Comparison of ENCODE assay signal across 1 cellular context in the genomic region with DNA sequence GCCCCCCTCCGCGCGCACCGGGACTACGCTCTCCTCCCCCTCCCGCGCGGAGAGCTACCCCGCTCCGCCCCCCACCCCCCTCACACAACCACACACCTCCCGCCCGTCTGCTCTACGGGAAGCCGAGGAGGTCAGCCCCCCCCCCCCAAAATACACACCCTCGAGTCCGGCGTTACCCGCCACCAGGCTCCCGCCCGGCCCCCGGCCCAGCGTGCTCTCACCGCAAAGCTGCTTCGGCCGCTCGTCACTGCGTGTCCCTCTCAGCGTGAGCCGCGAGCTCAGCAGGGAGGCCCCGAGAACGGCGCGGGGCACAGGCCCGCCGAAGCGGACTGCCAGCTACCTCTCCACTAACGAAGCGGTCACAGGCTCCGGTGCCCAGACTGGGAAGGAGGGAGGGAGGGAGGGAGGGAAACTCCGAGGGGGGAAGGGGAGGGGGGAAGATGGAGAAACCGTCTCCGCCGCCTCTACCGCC.
TF ChIP-seq lines count a peak whose summit lies in the region.

No MANE protein-coding gene starts in this region.

TF ChIP-seq in HepG2, 621 proteins besides CTCF, POLR2A, EP300 and RAD21 (continued from another document):
- no peak for TF ChIP-seq ZNF44 (CRISPR knock-in tag; IDR thresholded peaks at IDR 0.05)
- TF ChIP-seq, protein P1, sequence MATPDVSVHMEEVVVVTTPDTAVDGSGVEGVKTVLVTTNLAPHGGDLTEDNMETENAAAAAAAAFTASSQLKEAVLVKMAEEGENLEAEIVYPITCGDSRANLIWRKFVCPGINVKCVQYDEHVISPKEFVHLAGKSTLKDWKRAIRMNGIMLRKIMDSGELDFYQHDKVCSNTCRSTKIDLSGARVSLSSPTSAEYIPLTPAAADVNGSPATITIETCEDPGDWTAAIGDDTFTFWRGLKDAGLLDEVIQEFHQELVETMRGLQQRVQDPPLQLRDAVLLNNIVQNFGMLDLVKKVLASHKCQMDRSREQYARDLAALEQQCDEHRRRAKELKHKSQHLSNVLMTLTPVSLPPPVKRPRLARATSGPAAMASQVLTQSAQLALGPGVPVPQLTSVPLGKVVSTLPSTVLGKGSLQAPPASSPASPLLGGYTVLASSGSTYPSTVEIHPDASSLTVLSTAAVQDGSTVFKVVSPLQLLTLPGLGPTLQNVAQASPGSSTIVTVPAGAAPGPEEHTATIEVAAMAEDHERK (CRISPR knock-in tag; IDR thresholded peaks at IDR 0.05; ENCODE audit: low read depth): no peak
- no peak for TF ChIP-seq NR3C1 (CRISPR knock-in tag; IDR thresholded peaks at IDR 0.05)
- TF ChIP-seq ZNF780A (CRISPR knock-in tag; IDR thresholded peaks at IDR 0.05): no peak
- TF ChIP-seq, protein P2, sequence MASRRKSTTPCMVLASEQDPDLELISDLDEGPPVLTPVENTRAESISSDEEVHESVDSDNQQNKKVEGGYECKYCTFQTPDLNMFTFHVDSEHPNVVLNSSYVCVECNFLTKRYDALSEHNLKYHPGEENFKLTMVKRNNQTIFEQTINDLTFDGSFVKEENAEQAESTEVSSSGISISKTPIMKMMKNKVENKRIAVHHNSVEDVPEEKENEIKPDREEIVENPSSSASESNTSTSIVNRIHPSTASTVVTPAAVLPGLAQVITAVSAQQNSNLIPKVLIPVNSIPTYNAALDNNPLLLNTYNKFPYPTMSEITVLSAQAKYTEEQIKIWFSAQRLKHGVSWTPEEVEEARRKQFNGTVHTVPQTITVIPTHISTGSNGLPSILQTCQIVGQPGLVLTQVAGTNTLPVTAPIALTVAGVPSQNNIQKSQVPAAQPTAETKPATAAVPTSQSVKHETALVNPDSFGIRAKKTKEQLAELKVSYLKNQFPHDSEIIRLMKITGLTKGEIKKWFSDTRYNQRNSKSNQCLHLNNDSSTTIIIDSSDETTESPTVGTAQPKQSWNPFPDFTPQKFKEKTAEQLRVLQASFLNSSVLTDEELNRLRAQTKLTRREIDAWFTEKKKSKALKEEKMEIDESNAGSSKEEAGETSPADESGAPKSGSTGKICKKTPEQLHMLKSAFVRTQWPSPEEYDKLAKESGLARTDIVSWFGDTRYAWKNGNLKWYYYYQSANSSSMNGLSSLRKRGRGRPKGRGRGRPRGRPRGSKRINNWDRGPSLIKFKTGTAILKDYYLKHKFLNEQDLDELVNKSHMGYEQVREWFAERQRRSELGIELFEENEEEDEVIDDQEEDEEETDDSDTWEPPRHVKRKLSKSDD (CRISPR knock-in tag; IDR thresholded peaks at IDR 0.05; ENCODE audit: low read depth): no peak
- TF ChIP-seq ZKSCAN1 (IDR thresholded peaks at IDR 0.05; ENCODE audit: low read length): no peak
- TF ChIP-seq NFIC (IDR thresholded peaks at IDR 0.05; ENCODE audit: low read length): no peak
- TF ChIP-seq EZH2 (conservative IDR thresholded peaks at IDR 0.05; ENCODE audit: low read depth, low read length): no peak
- TF ChIP-seq ZNF432 (CRISPR knock-in tag; IDR thresholded peaks at IDR 0.05; ENCODE audit: borderline replicate concordance): no peak
- TF ChIP-seq DPF2 (CRISPR knock-in tag; IDR thresholded peaks at IDR 0.05; ENCODE audit: borderline replicate concordance, low read depth): no peak
- TF ChIP-seq AKAP8 (CRISPR knock-in tag; IDR thresholded peaks at IDR 0.05): no peak
- no peak for TF ChIP-seq ZNF264 (CRISPR knock-in tag; IDR thresholded peaks at IDR 0.05)
- TF ChIP-seq, protein P3, sequence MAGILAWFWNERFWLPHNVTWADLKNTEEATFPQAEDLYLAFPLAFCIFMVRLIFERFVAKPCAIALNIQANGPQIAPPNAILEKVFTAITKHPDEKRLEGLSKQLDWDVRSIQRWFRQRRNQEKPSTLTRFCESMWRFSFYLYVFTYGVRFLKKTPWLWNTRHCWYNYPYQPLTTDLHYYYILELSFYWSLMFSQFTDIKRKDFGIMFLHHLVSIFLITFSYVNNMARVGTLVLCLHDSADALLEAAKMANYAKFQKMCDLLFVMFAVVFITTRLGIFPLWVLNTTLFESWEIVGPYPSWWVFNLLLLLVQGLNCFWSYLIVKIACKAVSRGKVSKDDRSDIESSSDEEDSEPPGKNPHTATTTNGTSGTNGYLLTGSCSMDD (CRISPR knock-in tag; IDR thresholded peaks at IDR 0.05): no peak
- no peak for TF ChIP-seq ZNF546 (CRISPR knock-in tag; conservative IDR thresholded peaks at IDR 0.05)
- TF ChIP-seq CCAR2 (optimal IDR thresholded peaks at IDR 0.05; ENCODE audit: low read depth, low read length): no peak
- TF ChIP-seq YEATS2 (CRISPR knock-in tag; IDR thresholded peaks at IDR 0.05; ENCODE audit: borderline replicate concordance): no peak
- no peak for TF ChIP-seq ZNF674 (CRISPR knock-in tag; IDR thresholded peaks at IDR 0.05; ENCODE audit: low read depth)
- no peak for TF ChIP-seq ZNF570 (CRISPR knock-in tag; IDR thresholded peaks at IDR 0.05; ENCODE audit: borderline replicate concordance)
- no peak for TF ChIP-seq MED8 (CRISPR knock-in tag; IDR thresholded peaks at IDR 0.05; ENCODE audit: insufficient replicate concordance)
- no peak for TF ChIP-seq ZFP41 (CRISPR knock-in tag; IDR thresholded peaks at IDR 0.05; ENCODE audit: borderline replicate concordance)
- TF ChIP-seq ZNF441 (CRISPR knock-in tag; IDR thresholded peaks at IDR 0.05; ENCODE audit: borderline replicate concordance): no peak
TF ChIP-seq in HepG2: peak in this region for 16.
